ENCODE assay signal across 13 cellular contexts in the genomic region with DNA sequence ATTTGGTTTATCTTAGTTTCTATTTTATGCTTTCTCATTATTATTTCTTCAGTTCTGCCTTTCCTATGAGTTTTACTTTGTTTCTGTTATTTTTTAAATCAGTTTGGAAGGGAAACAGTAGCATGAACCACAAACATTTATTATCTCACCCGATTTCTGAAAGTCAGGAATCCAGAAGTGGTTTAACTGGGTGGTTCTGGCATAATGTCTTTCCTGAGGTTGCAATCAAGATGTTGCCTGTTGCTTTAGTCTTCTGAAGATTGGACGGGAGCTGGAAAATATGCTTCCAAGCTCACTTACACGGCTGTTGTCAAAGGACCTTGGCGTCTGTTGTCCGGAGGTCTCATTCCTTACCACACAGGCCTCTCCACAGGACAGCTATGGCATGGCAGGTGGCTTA.
"Had no signal": no experiment of that assay in that cellular context is flagged by ENCODE, and none has a peak within 500 bp of the region (broad histone marks: within the 10 kb centered on the region; RNA-seq: fewer than 3 reads in every experiment).

No MANE protein-coding gene starts in this region.

- H3K27me3 Mint-ChIP-seq: activated naive CD4-positive, alpha-beta T cell treated with anti-CD3 and anti-CD28 coated beads, Interleukin-2, amount 50 U/mL, for 24 hours had no signal

- H3K27ac Mint-ChIP-seq: activated naive CD4-positive, alpha-beta T cell treated with anti-CD3 and anti-CD28 coated beads, Interleukin-2, amount 50 U/mL, for 24 hours; naive thymus-derived CD4-positive, alpha-beta T cell had no signal

- H3K4me1 Mint-ChIP-seq: activated naive CD4-positive, alpha-beta T cell treated with anti-CD3 and anti-CD28 coated beads, Interleukin-2, amount 50 U/mL, for 24 hours; naive thymus-derived CD4-positive, alpha-beta T cell had no signal

- H3K36me3 ChIP-seq: lower lobe of right lung, stomach, thyroid gland, uterus had no signal

- H3K27me3 ChIP-seq: stomach, thyroid gland, uterus had no signal

- H3K4me3 Mint-ChIP-seq: activated naive CD4-positive, alpha-beta T cell treated with anti-CD3 and anti-CD28 coated beads, Interleukin-2, amount 50 U/mL, for 24 hours; naive thymus-derived CD4-positive, alpha-beta T cell had no signal

- H3K4me1 ChIP-seq: lower lobe of right lung, stomach, thyroid gland, uterus had no signal

- H3K9me3 ChIP-seq: lower lobe of right lung, stomach, thyroid gland, uterus had no signal

- H3K36me3 Mint-ChIP-seq: activated naive CD4-positive, alpha-beta T cell treated with anti-CD3 and anti-CD28 coated beads, Interleukin-2, amount 50 U/mL, for 24 hours had no signal

- H3K9me3 Mint-ChIP-seq: activated naive CD4-positive, alpha-beta T cell treated with anti-CD3 and anti-CD28 coated beads, Interleukin-2, amount 50 U/mL, for 24 hours had no signal

- H3K27ac ChIP-seq: lower lobe of right lung, stomach, thyroid gland, uterus had no signal

- H3K4me3 ChIP-seq: lower lobe of right lung, stomach, thyroid gland, uterus had no signal

- DNase-seq: activated effector memory CD4-positive, alpha-beta T cell treated with Interleukin-2 at 50 U/mL for 16 hours; amygdala; effector CD4-positive, alpha-beta T cell; hypothalamus; lower lobe of right lung; naive thymus-derived CD4-positive, alpha-beta T cell; retina; stimulated activated CD4-positive, alpha-beta T cell treated with anti-CD3 and anti-CD28 coated beads, Interleukin-4, amount 100 ng/mL, for 4 hours; stomach; T-helper 2 cell; thyroid gland; uterus had no signal
